In the genomic region with DNA sequence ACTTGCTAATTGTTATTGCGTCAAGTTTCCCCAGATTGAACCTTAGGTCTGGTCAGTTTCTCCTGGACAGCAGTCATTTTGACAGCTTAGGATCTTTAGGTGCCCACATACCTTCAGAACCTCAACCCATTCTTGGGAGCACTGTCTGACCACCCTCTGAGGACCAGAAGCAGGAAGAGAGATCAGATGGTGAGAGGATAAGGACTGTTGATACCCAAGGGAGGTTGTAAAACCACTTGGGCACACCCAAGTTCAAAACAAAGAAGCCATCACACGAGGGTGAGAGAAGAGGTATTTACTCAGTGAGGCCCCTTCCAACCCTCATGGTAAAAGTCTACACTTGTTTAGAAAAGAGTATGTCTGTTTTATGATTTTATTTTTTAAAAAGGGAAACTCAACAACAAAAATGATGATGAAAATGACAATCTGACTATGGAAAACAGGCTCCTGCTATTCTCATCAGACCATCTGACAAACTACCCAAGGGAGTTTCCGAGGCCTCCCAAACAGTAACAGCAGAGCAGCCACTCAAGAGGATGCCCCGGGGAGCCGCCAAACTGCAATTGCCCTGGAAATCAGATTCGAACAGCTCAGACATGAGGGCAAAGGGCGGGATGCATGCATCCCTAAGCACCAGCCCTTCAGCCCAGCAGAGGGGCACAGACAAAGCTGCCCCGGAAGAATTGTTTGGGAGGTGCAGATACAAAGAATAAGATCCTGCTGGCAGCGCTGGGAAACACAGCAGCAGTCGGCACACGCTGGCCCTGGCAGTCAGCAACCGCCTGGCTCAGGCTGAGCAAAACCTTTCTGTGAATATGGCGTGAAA, we compare ENCODE assay signal across 1 cellular context.
TF ChIP-seq lines count a peak whose summit lies in the region.

No MANE protein-coding gene starts in this region.

TF ChIP-seq in GM12878, 131 proteins besides CTCF, POLR2A, EP300 and RAD21 (continued from another document and continues in another):
- TF ChIP-seq ZBTB33 (IDR thresholded peaks at IDR 0.05) (no peak), SMAD5 (IDR thresholded peaks at IDR 0.05; ENCODE audit: low read depth) (no peak), ZNF384 (IDR thresholded peaks at IDR 0.05; ENCODE audit: borderline replicate concordance, low read depth, low read length) (no peak), CHD1 (IDR thresholded peaks at IDR 0.05; ENCODE audit: low read depth, low read length) (no peak), BCLAF1 (IDR thresholded peaks at IDR 0.05) (no peak), MTA3 (IDR thresholded peaks at IDR 0.05; ENCODE audit: borderline replicate concordance, low read length) (no peak), KAT2A (conservative IDR thresholded peaks at IDR 0.05; ENCODE audit: control insufficient read depth, low read depth, low read length) (no peak), BCL11A (IDR thresholded peaks at IDR 0.05; ENCODE audit: low read depth, low read length) (no peak), E2F8 (IDR thresholded peaks at IDR 0.05; ENCODE audit: low read depth, partially characterized antibody) (no peak), DPF2 (IDR thresholded peaks at IDR 0.05) (peak; percentile 8; the same call in 1 of the 2 replicates), BHLHE40 (IDR thresholded peaks at IDR 0.05; ENCODE audit: borderline replicate concordance in 1 of 2, low read depth in 2 of 2, low read length in 1 of 2) (peak; percentile 47 to 59; a peak in 3 of 4 replicates), CREM (IDR thresholded peaks at IDR 0.05; ENCODE audit: low read depth) (peak; percentile 10; the same call in 1 of the 2 replicates), GATAD2B (conservative IDR thresholded peaks at IDR 0.05; ENCODE audit: low read depth) (peak; percentile 12), RELA (IDR thresholded peaks at IDR 0.05; ENCODE audit: borderline replicate concordance, partially characterized antibody) (peak; percentile 44), GABPA (IDR thresholded peaks at IDR 0.05; ENCODE audit: low read depth) (no peak), IKZF2 (IDR thresholded peaks at IDR 0.05) (peak in 1 of 2 experiments; percentile 2; a peak in 1 of 4 replicates), MEF2B (IDR thresholded peaks at IDR 0.05; ENCODE audit: partially characterized antibody, poor library complexity, severe bottlenecking) (peak; percentile 96), LARP7 (IDR thresholded peaks at IDR 0.05) (0 out of 2 replicates have a peak, but pooled peaks have one; percentile 18), IKZF1 (conservative IDR thresholded peaks at IDR 0.05) (peak; percentile 37; the same call in 1 of the 2 replicates), NR2C2 (IDR thresholded peaks at IDR 0.05; ENCODE audit: borderline replicate concordance, control insufficient read depth, insufficient read length, low read depth) (no peak), EGR1 (IDR thresholded peaks at IDR 0.05; ENCODE audit: borderline replicate concordance in 1 of 2, low read depth in 2 of 2, low read length in 2 of 2) (no peak), MAX (IDR thresholded peaks at IDR 0.05; ENCODE audit: low read depth, low read length) (peak; percentile 14), POLR2AphosphoS2 (IDR thresholded peaks at IDR 0.05; ENCODE audit: low read depth, low read length) (no peak), HDAC6 (IDR thresholded peaks at IDR 0.05; ENCODE audit: unreplicated experiment) (no peak), ZNF687 (IDR thresholded peaks at IDR 0.05) (peak; percentile 94), ATF3 (IDR thresholded peaks at IDR 0.05; ENCODE audit: borderline replicate concordance, extremely low read depth, low read depth, low read length) (no peak), TCF12 (IDR thresholded peaks at IDR 0.05; ENCODE audit: low read depth, low read length) (no peak), ATF7 (IDR thresholded peaks at IDR 0.05; ENCODE audit: low read depth) (0 out of 2 replicates have a peak, but pooled peaks have one; percentile 10), RB1 (IDR thresholded peaks at IDR 0.05; ENCODE audit: borderline replicate concordance) (no peak), MTA2 (IDR thresholded peaks at IDR 0.05; ENCODE audit: low read depth) (no peak), TARDBP (IDR thresholded peaks at IDR 0.05; ENCODE audit: borderline replicate concordance) (no peak), HDGF (IDR thresholded peaks at IDR 0.05) (peak; percentile 25; the same call in 1 of the 2 replicates), POU2F2 (IDR thresholded peaks at IDR 0.05; ENCODE audit: borderline replicate concordance, low read depth, low read length) (0 out of 3 replicates have a peak, but pooled peaks have one; percentile 15), MEF2A (IDR thresholded peaks at IDR 0.05; ENCODE audit: insufficient read depth, low read depth, low read length) (0 out of 2 replicates have a peak, but pooled peaks have one; percentile 34), KLF5 (IDR thresholded peaks at IDR 0.05; ENCODE audit: partially characterized antibody) (no peak)
- TF ChIP-seq, protein P1, sequence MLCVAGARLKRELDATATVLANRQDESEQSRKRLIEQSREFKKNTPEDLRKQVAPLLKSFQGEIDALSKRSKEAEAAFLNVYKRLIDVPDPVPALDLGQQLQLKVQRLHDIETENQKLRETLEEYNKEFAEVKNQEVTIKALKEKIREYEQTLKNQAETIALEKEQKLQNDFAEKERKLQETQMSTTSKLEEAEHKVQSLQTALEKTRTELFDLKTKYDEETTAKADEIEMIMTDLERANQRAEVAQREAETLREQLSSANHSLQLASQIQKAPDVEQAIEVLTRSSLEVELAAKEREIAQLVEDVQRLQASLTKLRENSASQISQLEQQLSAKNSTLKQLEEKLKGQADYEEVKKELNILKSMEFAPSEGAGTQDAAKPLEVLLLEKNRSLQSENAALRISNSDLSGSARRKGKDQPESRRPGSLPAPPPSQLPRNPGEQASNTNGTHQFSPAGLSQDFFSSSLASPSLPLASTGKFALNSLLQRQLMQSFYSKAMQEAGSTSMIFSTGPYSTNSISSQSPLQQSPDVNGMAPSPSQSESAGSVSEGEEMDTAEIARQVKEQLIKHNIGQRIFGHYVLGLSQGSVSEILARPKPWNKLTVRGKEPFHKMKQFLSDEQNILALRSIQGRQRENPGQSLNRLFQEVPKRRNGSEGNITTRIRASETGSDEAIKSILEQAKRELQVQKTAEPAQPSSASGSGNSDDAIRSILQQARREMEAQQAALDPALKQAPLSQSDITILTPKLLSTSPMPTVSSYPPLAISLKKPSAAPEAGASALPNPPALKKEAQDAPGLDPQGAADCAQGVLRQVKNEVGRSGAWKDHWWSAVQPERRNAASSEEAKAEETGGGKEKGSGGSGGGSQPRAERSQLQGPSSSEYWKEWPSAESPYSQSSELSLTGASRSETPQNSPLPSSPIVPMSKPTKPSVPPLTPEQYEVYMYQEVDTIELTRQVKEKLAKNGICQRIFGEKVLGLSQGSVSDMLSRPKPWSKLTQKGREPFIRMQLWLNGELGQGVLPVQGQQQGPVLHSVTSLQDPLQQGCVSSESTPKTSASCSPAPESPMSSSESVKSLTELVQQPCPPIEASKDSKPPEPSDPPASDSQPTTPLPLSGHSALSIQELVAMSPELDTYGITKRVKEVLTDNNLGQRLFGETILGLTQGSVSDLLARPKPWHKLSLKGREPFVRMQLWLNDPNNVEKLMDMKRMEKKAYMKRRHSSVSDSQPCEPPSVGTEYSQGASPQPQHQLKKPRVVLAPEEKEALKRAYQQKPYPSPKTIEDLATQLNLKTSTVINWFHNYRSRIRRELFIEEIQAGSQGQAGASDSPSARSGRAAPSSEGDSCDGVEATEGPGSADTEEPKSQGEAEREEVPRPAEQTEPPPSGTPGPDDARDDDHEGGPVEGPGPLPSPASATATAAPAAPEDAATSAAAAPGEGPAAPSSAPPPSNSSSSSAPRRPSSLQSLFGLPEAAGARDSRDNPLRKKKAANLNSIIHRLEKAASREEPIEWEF (IDR thresholded peaks at IDR 0.05; ENCODE audit: insufficient replicate concordance, low read depth, low read length): peak; percentile 71
- TF ChIP-seq, protein P2, sequence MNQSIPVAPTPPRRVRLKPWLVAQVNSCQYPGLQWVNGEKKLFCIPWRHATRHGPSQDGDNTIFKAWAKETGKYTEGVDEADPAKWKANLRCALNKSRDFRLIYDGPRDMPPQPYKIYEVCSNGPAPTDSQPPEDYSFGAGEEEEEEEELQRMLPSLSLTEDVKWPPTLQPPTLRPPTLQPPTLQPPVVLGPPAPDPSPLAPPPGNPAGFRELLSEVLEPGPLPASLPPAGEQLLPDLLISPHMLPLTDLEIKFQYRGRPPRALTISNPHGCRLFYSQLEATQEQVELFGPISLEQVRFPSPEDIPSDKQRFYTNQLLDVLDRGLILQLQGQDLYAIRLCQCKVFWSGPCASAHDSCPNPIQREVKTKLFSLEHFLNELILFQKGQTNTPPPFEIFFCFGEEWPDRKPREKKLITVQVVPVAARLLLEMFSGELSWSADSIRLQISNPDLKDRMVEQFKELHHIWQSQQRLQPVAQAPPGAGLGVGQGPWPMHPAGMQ (IDR thresholded peaks at IDR 0.05; ENCODE audit: borderline replicate concordance): no peak
